22 cellular contexts compared by ENCODE assay signal in genomic region chr2:25177369-25177641, GRCh38. TPM values are rescaled to one million over a fixed set of nuclear protein-coding genes. Genes with fewer than 3 reads are reported as not detected.
"Had no signal": no experiment of that assay in that cellular context is flagged by ENCODE, and none has a peak within 500 bp of the region (broad histone marks: within the 10 kb centered on the region; RNA-seq: fewer than 3 reads in every experiment).

No MANE protein-coding gene starts in this region.

- ATAC-seq: activated naive CD4-positive, alpha-beta T cell treated with anti-CD3 and anti-CD28 coated beads, Interleukin-2, amount 50 U/mL, for 72 hours; activated T-cell treated with anti-CD3 and anti-CD28 coated beads, Interleukin-2, amount 50 U/mL, for 72 hours; pancreas; stimulated activated memory B cell treated with anti-CD40 and anti-IgM and Interleukin-4, amounts not matched to agents 10 μg/mL and 1 μg/mL and 100 μg/mL, for 72 hours; stimulated activated naive CD8-positive, alpha-beta T cell treated with anti-CD3 and anti-CD28 coated beads, Interleukin-15, amount 100 ng/mL, for 72 hours had no signal

- DNase-seq: activated CD4-positive, alpha-beta T cell treated with anti-CD3 and anti-CD28 coated beads for 4 hours; activated CD4-positive, alpha-beta T cell treated with anti-CD3 and anti-CD28 coated beads, Interleukin-2, amount 50 U/mL, for 4 hours; activated naive CD4-positive, alpha-beta T cell; activated T-cell treated with anti-CD3 and anti-CD28 coated beads for 4 hours; activated T-cell treated with anti-CD3 and anti-CD28 coated beads, Interleukin-2, amount 50 U/mL, for 72 hours; esophagus squamous epithelium; foreskin melanocyte; islet precursor cell; left ventricle myocardium inferior; nucleus accumbens; stimulated activated CD4-positive, alpha-beta T cell treated with anti-CD3 and anti-CD28 coated beads, Interleukin-1b, Interleukin-23, amount 100 ng/mL, for 48 hours; stimulated activated CD4-positive, alpha-beta T cell treated with anti-CD3 and anti-CD28 coated beads, Interleukin-4, amount 100 ng/mL, for 4 hours; stimulated activated CD8-positive, alpha-beta memory T cell treated with anti-CD3 and anti-CD28 coated beads, Interleukin-4, amount 100 ng/mL, for 48 hours; stimulated activated naive CD8-positive, alpha-beta T cell treated with anti-CD3 and anti-CD28 coated beads, Interleukin-15, amount 100 ng/mL, for 72 hours; substantia nigra; T-helper 9 cell; thyroid gland; upper lobe of left lung had no signal

RNA-seq across cellular contexts. Expression of gene POMC, which starts 8.9 kb away (rescaled TPM):
- polyA plus RNA-seq: smooth muscle cell had no signal
